8 cellular contexts compared by ENCODE assay signal in the genomic region with DNA sequence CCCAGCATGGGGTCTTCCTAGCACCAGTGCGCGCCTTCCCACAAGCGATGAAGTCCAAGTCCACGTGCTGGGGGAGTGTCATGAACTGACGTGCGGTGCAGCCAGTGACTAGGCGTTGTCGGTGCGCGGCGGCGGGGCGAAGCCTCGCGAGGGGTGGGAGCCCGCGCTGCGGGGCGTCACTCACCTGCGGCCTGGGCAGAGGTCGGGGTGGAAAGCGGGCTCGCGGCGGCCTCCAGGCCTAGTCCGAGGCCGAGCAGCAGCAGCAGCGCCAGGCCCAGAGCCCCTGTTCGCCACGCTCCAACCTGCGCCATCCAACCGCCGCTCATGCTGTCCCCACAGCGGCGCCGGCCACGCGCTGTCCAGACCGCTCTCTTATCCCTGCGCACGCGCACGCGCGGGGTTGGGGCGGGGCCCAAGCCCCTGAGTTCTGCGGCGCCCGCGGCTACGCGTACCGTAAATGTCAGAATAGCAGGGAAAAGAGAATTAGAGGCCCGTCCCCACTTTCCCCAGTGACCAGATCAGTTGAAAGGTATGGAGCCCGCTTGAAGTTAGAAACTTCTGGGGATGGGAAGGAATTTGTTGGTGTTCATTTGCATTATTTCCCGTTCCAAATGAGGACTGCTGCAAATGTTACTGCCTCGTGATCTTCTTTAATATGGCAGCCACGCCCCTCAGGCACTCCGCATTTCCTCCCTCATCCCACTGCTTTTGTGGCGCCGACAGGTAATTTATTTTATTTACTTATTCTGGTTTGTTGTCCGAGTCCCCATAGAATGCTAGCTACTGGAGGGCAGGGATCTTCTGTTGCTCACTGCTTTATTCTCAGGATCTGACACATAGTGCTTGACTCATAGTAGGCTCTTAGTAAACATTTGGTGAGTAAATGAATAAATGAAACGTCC. TPM values are rescaled to one million over a fixed set of nuclear protein-coding genes. Genes with fewer than 3 reads are reported as not detected.
DNase-seq lines count a peak whose midpoint lies in the region; ATAC-seq, FAIRE-seq and TF ChIP-seq lines count a peak whose summit lies in the region.

A gene (minus strand): TSS at position 394 of the 902 bp plus-strand sequence. CDS start 68 bp downstream, at position 326.

- no peaks in the 10 kb centered on the region for H4K20me1 ChIP-seq in keratinocyte (ENCODE audit: control insufficient read depth, extremely low read depth, insufficient read depth, low read length)

- H3K4me3 Mint-ChIP-seq in central memory CD8-positive, alpha-beta T cell = peak within 1 kb of the TSS; percentile 91

- H3K9me3 Mint-ChIP-seq in central memory CD8-positive, alpha-beta T cell = no peaks in the 10 kb centered on the region

- peak; percentile 84 for TF ChIP-seq POLR2A in A549 (IDR thresholded peaks at IDR 0.05; ENCODE audit: low read length)

- H3K27ac Mint-ChIP-seq in central memory CD8-positive, alpha-beta T cell (ENCODE audit: low read depth) = peak within 1 kb of the TSS; percentile 93

- TF ChIP-seq RAD21 in A549 (conservative IDR thresholded peaks at IDR 0.05 in 1 of 2, IDR thresholded peaks at IDR 0.05 in 1 of 2) = no peak

- peaks cover 12 to 17% of the 10 kb centered on the region in 2 experiments for H3K36me3 ChIP-seq in keratinocyte (ENCODE audit: control insufficient read depth in 2 of 2, extremely low read depth in 1 of 2, insufficient read depth in 2 of 2, low read length in 2 of 2)

- no peak for TF ChIP-seq EP300 in A549 (IDR thresholded peaks at IDR 0.05)

- H3K4me3 ChIP-seq in A549 = peak within 1 kb of the TSS; percentile 53
- H3K4me3 ChIP-seq in keratinocyte (ENCODE audit: control insufficient read depth in 2 of 3, extremely low read depth in 1 of 3, insufficient read depth in 2 of 3, low read depth in 1 of 3, low read length in 3 of 3) = peak within 1 kb of the TSS; percentile 35 to 75 (median 66)

- no peaks in the 10 kb centered on the region for H3K27me3 Mint-ChIP-seq in central memory CD8-positive, alpha-beta T cell

- CTCF ChIA-PET in A549 (lab: Yijun Ruan, JAX) = no interaction called here

- no peaks in the 10 kb centered on the region for H3K9me3 ChIP-seq in A549
- H3K9me3 ChIP-seq in keratinocyte (ENCODE audit: control insufficient read depth, low read depth, low read length) = no peaks in the 10 kb centered on the region

- H3K4me1 ChIP-seq in A549 = peaks cover 20% of the 10 kb centered on the region
- peaks cover 23% of the 10 kb centered on the region for H3K4me1 ChIP-seq in keratinocyte (ENCODE audit: control insufficient read depth, extremely low read depth, insufficient read depth, low read length)

- peak within 1 kb of the TSS; percentile 81 for H3K9ac ChIP-seq in keratinocyte (ENCODE audit: control insufficient read depth, extremely low read depth, insufficient read depth, low read length)

- no peaks in the 10 kb centered on the region for H3K27me3 ChIP-seq in keratinocyte (ENCODE audit: control insufficient read depth, extremely low read depth, insufficient read depth, low read length)

- ATAC-seq in A549 (peak; percentile 91 to 92), GM18867 (IDR thresholded peaks at IDR 0.05; ENCODE audit: unreplicated experiment) (peak; percentile 82), HG03135 (IDR thresholded peaks at IDR 0.05; ENCODE audit: unreplicated experiment) (peak; percentile 71)
- ATAC-seq in central memory CD8-positive, alpha-beta T cell (replicated peaks; ENCODE audit: extremely low read depth, poor library complexity, severe bottlenecking) = peak; percentile 95

- peaks cover 15% of the 10 kb centered on the region for H3K36me3 Mint-ChIP-seq in central memory CD8-positive, alpha-beta T cell (ENCODE audit: insufficient read depth)

- H3K4me2 ChIP-seq in A549 = peak within 1 kb of the TSS; percentile 95
- peak within 1 kb of the TSS; percentile 80 for H3K4me2 ChIP-seq in keratinocyte (ENCODE audit: control insufficient read depth, extremely low read depth, insufficient read depth, low read depth, low read length)

- peaks cover 31% of the 10 kb centered on the region for H3K4me1 Mint-ChIP-seq in central memory CD8-positive, alpha-beta T cell

- H2AFZ ChIP-seq in keratinocyte (ENCODE audit: control insufficient read depth, low read length) = peak within 1 kb of the TSS; percentile 74

- H3K27ac ChIP-seq in A549 = peak within 1 kb of the TSS; percentile 79 to 92
- H3K27ac ChIP-seq in keratinocyte (ENCODE audit: control insufficient read depth, insufficient read depth, low read length) = peak within 1 kb of the TSS; percentile 82

- DNase-seq in A549 (ENCODE audit: low read depth in 1 of 2, low spot score in 1 of 2) = peak; percentile 88 to 90
- DNase-seq in NCI-H226 = peak; percentile 83
- DNase-seq in activated CD4-positive, CD25-positive, alpha-beta regulatory T cell treated with anti-CD3 and anti-CD28 coated beads, Interleukin-2, amount 50 U/mL, for 16 hours (ENCODE audit: low read depth, low spot score) = peak; percentile 72
- peak; percentile 64 to 79 for DNase-seq in central memory CD8-positive, alpha-beta T cell (ENCODE audit: low spot score in 2 of 2)
- no peak for DNase-seq in keratinocyte (ENCODE audit: low read depth, low spot score)
- peak; percentile 85 for DNase-seq in stimulated activated CD4-positive, alpha-beta T cell treated with anti-CD3 and anti-CD28 coated beads, Interleukin-12 subunit alpha, Interleukin-12 subunit beta, amount 100 ng/mL, for 4 hours

- POLR2A ChIA-PET in A549 (lab: Yijun Ruan, JAX) = no interaction called here

- no peaks in the 10 kb centered on the region for H3K9me1 ChIP-seq in keratinocyte (ENCODE audit: control insufficient read depth, extremely low read depth, insufficient read depth, low read length)

- TF ChIP-seq CTCF in A549 (IDR thresholded peaks at IDR 0.05) (no peak), keratinocyte (optimal IDR thresholded peaks at IDR 0.05 in 1 of 3, IDR thresholded peaks at IDR 0.05 in 1 of 3, conservative IDR thresholded peaks at IDR 0.05 in 1 of 3; ENCODE audit: extremely low read depth in 1 of 3, insufficient read depth in 2 of 3, low read length in 3 of 3) (no peak)

- no peaks in the 10 kb centered on the region for H3K79me2 ChIP-seq in keratinocyte (ENCODE audit: control insufficient read depth, insufficient read depth, low read length)

- dilution Hi-C loops in keratinocyte (cut with MboI; ENCODE audit: extremely low pct_ligation_motif_present, low sequenced_read_pairs) = no loop called here

- under 1% methylated on average over 26 of the region's 63 CpGs for WGBS in A549 (ENCODE audit: missing lambda C conversion rate)

- FAIRE-seq in A549 (lab: Jason Lieb, UNC) (no peak), keratinocyte (lab: Jason Lieb, UNC) (no peak)

TF ChIP-seq in A549, 52 proteins besides CTCF, POLR2A, EP300 and RAD21 (continues in another document):
- TF ChIP-seq, protein P1, sequence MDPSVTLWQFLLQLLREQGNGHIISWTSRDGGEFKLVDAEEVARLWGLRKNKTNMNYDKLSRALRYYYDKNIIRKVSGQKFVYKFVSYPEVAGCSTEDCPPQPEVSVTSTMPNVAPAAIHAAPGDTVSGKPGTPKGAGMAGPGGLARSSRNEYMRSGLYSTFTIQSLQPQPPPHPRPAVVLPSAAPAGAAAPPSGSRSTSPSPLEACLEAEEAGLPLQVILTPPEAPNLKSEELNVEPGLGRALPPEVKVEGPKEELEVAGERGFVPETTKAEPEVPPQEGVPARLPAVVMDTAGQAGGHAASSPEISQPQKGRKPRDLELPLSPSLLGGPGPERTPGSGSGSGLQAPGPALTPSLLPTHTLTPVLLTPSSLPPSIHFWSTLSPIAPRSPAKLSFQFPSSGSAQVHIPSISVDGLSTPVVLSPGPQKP (IDR thresholded peaks at IDR 0.05; ENCODE audit: low read depth, low read length) = no peak
- no peak for TF ChIP-seq SMC3 (IDR thresholded peaks at IDR 0.05)
- no peak for TF ChIP-seq CHD4 (IDR thresholded peaks at IDR 0.05; ENCODE audit: borderline replicate concordance)
- TF ChIP-seq HOXB5 (CRISPR knock-in tag; IDR thresholded peaks at IDR 0.05) = peak; percentile 47; the same call in 1 of the 2 replicates
- TF ChIP-seq HOXA7 (CRISPR knock-in tag; IDR thresholded peaks at IDR 0.05) = 0 out of 2 replicates have a peak, but pooled peaks have one; percentile 35
- TF ChIP-seq CHD2 (IDR thresholded peaks at IDR 0.05; ENCODE audit: low read length, partially characterized antibody) = peak; percentile 82
- TF ChIP-seq FOXS1 (CRISPR knock-in tag; IDR thresholded peaks at IDR 0.05) = no peak
- TF ChIP-seq EHF (CRISPR knock-in tag; IDR thresholded peaks at IDR 0.05) = no peak
- TF ChIP-seq GATA3 (IDR thresholded peaks at IDR 0.05; ENCODE audit: borderline replicate concordance) = peak; percentile 44; the same call in 1 of the 2 replicates
- no peak for TF ChIP-seq ESRRA (IDR thresholded peaks at IDR 0.05; ENCODE audit: borderline replicate concordance, low read length)
- peak; percentile 47 for TF ChIP-seq MYC (IDR thresholded peaks at IDR 0.05; ENCODE audit: borderline replicate concordance, low read length)
- TF ChIP-seq, protein P2, sequence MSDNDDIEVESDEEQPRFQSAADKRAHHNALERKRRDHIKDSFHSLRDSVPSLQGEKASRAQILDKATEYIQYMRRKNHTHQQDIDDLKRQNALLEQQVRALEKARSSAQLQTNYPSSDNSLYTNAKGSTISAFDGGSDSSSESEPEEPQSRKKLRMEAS (IDR thresholded peaks at IDR 0.05) = peak; percentile 98
- TF ChIP-seq, protein P3, sequence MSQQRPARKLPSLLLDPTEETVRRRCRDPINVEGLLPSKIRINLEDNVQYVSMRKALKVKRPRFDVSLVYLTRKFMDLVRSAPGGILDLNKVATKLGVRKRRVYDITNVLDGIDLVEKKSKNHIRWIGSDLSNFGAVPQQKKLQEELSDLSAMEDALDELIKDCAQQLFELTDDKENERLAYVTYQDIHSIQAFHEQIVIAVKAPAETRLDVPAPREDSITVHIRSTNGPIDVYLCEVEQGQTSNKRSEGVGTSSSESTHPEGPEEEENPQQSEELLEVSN (IDR thresholded peaks at IDR 0.05; ENCODE audit: borderline replicate concordance, low read depth) = peak; percentile 94

RNA-seq across cellular contexts. Expression of the gene that starts here (rescaled TPM):
- 27.4 and 28.8 TPM in 2 replicates for polyA plus RNA-seq in A549 (2011; rRNA removed)
- polyA plus RNA-seq in A549 (2012; cell fraction: cytosol; rRNA removed) = 130 and 158 TPM in 2 replicates
- 175 and 229 TPM in 2 replicates for polyA plus RNA-seq in A549 (2012; cell fraction: nucleus; rRNA removed)
- 51.9 to 54.2 TPM (median 54.1 TPM) in 3 replicates for polyA plus RNA-seq in A549 (2017; fragmentation: RNase III; extraction: RNeasy Plus Mini Kit Qiagen cat#74134 plus additional on column Dnase treatment)
- 11.4 and 16.0 TPM in 2 replicates for polyA minus RNA-seq in A549 (2011; rRNA and poly(A)+ RNA removed)
- polyA plus RNA-seq in keratinocyte = 14.1 to 18.3 TPM (median 15.4 TPM) in 3 replicates
- 3.8 TPM for polyA plus RNA-seq in keratinocyte (2011; ENCODE audit: low read depth)
- 9.3 and 20.9 TPM in 2 replicates for polyA plus RNA-seq in keratinocyte (2011; cell fraction: cytosol; rRNA removed)
- polyA plus RNA-seq in keratinocyte (2011; cell fraction: nucleus; rRNA removed) = 11.8 and 18.1 TPM in 2 replicates
- 5.2 and 24.3 TPM in 2 replicates for polyA plus RNA-seq in keratinocyte (2012; ENCODE audit: low replicate concordance)
- polyA minus RNA-seq in keratinocyte = 3.6 to 14.5 TPM (median 5.7 TPM) in 3 replicates
- polyA minus RNA-seq in keratinocyte (2011; cell fraction: cytosol; rRNA and poly(A)+ RNA removed) = 23.8 TPM
- 4.3 and 7.7 TPM in 2 replicates for polyA minus RNA-seq in keratinocyte (2011; cell fraction: nucleus; rRNA and poly(A)+ RNA removed)
